Comparison of ENCODE assay signal across 28 cellular contexts in the genomic region with DNA sequence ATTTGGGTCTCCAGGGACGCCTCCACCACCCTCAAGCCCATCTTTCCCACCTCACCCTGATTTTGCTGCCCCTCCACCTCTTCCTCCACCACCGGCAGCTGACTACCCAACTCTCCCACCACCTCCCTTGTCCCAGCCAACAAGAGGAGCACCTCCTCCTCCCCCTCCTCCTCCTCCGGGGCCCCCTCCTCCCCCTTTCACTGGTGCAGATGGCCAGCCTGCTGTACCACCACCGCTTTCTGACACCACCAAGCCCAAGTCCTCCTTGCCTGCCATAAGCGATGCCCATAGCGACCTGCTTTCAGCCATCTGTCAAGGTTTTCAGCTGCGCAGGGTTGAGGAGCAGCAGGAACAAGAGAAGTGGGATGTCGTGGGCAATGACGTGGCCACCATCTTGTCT.
"Had no signal": no experiment of that assay in that cellular context is flagged by ENCODE, and none has a peak within 500 bp of the region (broad histone marks: within the 10 kb centered on the region; RNA-seq: fewer than 3 reads in every experiment).

No MANE protein-coding gene starts in this region.

- H3K27me3 ChIP-seq: colonic mucosa, esophagus muscularis mucosa, esophagus squamous epithelium, gastrocnemius medialis, gastroesophageal sphincter had no signal

- DNase-seq: colonic mucosa; cortex of kidney; dermis blood vessel endothelial cell; dorsolateral prefrontal cortex; effector CD4-positive, alpha-beta T cell; effector CD8-positive, alpha-beta T cell; effector memory CD4-positive, alpha-beta T cell; effector memory CD8-positive, alpha-beta T cell; endodermal cell; erythroblast; esophagus squamous epithelium; foreskin fibroblast; foreskin keratinocyte; foreskin melanocyte; gastrocnemius medialis; glutamatergic neuron; head of caudate nucleus; heart left ventricle; heart right ventricle had no signal

- H3K4me1 ChIP-seq: colonic mucosa, esophagus muscularis mucosa, esophagus squamous epithelium, foreskin keratinocyte, gastrocnemius medialis, gastroesophageal sphincter, heart right ventricle had no signal

- H3K27ac ChIP-seq: colonic mucosa, coronary artery, dorsolateral prefrontal cortex, epithelial cell of prostate, esophagus muscularis mucosa, esophagus squamous epithelium, foreskin keratinocyte, gastrocnemius medialis, gastroesophageal sphincter, heart left ventricle, heart right ventricle had no signal

- ATAC-seq: effector memory CD8-positive, alpha-beta T cell; esophagus mucosa; foreskin keratinocyte; gastrocnemius medialis; gastroesophageal sphincter; heart left ventricle; heart right ventricle had no signal

- H3K9me3 ChIP-seq: colonic mucosa, esophagus muscularis mucosa, esophagus squamous epithelium, gastrocnemius medialis, gastroesophageal sphincter, heart left ventricle, heart right ventricle had no signal

- FAIRE-seq: colon, endometrium, endothelial cell of umbilical vein, frontal cortex had no signal

- H3K36me3 ChIP-seq: colonic mucosa, esophagus muscularis mucosa, esophagus squamous epithelium, gastrocnemius medialis, gastroesophageal sphincter, heart left ventricle, heart right ventricle had no signal

- H3K4me3 ChIP-seq: colonic mucosa, coronary artery, dorsolateral prefrontal cortex, esophagus muscularis mucosa, esophagus squamous epithelium, gastrocnemius medialis, gastroesophageal sphincter, heart left ventricle, heart right ventricle had no signal
